Comparison of ENCODE assay signal across 11 cellular contexts in the genomic region with DNA sequence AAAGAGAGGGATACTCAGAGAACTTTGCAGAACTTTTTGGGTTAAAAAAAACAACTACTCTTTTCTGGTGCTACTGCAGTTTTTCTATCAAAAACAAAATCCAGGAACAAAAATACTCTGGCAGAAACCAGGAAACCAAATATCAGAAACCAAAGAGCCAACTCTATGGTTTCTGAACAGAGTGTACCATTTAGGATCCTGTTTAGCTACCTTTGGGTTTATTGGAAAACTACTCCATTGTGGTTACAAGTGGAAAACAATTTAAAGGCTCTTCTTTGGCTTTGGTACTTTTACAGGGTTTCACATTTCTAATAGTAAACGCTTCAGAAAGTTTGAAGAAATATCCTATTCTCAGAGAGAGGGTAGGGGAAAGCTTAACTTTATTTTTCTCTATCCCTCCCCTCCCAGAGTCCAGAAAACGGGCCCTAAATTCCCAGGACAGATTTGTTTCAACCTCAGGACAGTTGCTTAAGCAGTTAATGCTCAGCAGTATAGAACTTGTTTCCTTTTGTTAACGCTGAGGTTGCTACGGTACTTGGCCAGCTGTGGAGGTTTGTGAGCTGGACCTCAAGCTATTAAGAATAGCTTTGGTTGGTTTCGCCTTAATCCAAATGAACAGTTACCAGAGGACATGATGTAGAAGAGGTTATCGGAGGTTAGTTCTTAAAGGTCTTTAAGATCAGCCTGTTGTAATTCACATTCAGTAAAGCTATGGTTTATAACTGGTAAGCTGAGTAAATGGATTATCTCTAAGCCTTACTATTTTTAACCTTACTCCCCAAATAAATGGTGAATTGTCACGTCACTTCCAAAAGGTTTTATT. TPM values are rescaled to one million over a fixed set of nuclear protein-coding genes. Genes with fewer than 3 reads are reported as not detected.
DNase-seq lines count a peak whose midpoint lies in the region; ATAC-seq and TF ChIP-seq lines count a peak whose summit lies in the region.
"Had no signal": no experiment of that assay in that cellular context is flagged by ENCODE, and none has a peak within 500 bp of the region (broad histone marks: within the 10 kb centered on the region; RNA-seq: fewer than 3 reads in every experiment).

No MANE protein-coding gene starts in this region.

- peak overlapping the region; percentile 54 for H3K27ac Mint-ChIP-seq in osteocyte (ENCODE audit: unreplicated experiment)
- no peak overlapping the region for H3K27ac Mint-ChIP-seq in activated naive CD4-positive, alpha-beta T cell treated with anti-CD3 and anti-CD28 coated beads, Interleukin-2, amount 10 ng/mL, durations not matched to agents 7 days and 5 days

- peaks cover 7% of the 10 kb centered on the region for H3K36me3 Mint-ChIP-seq in osteocyte (ENCODE audit: unreplicated experiment)
- no peaks in the 10 kb centered on the region for H3K36me3 Mint-ChIP-seq in activated naive CD4-positive, alpha-beta T cell treated with anti-CD3 and anti-CD28 coated beads, Interleukin-2, amount 10 ng/mL, durations not matched to agents 7 days and 5 days

- peak; percentile 44 for ATAC-seq in Right ventricle myocardium inferior

- no peak overlapping the region for H3K4me3 ChIP-seq in fibroblast of pulmonary artery (replicated peaks; ENCODE audit: low read depth, low read length)

- H3K9me3 Mint-ChIP-seq in osteocyte (ENCODE audit: unreplicated experiment) = peaks cover 7% of the 10 kb centered on the region
- H3K9me3 Mint-ChIP-seq in activated naive CD4-positive, alpha-beta T cell treated with anti-CD3 and anti-CD28 coated beads, Interleukin-2, amount 10 ng/mL, durations not matched to agents 7 days and 5 days = peaks cover 6% of the 10 kb centered on the region

- TF ChIP-seq CTCF in fibroblast of pulmonary artery (IDR thresholded peaks at IDR 0.05; ENCODE audit: low read length, missing control alignments) (no peak), osteocyte (IDR thresholded peaks at IDR 0.05) (no peak)

- H3K27me3 Mint-ChIP-seq in osteocyte (ENCODE audit: unreplicated experiment) = no peaks in the 10 kb centered on the region
- no peaks in the 10 kb centered on the region for H3K27me3 Mint-ChIP-seq in activated naive CD4-positive, alpha-beta T cell treated with anti-CD3 and anti-CD28 coated beads, Interleukin-2, amount 10 ng/mL, durations not matched to agents 7 days and 5 days

- H3K4me3 Mint-ChIP-seq in osteocyte (ENCODE audit: unreplicated experiment) = no peak overlapping the region
- H3K4me3 Mint-ChIP-seq in activated naive CD4-positive, alpha-beta T cell treated with anti-CD3 and anti-CD28 coated beads, Interleukin-2, amount 10 ng/mL, durations not matched to agents 7 days and 5 days = no peak overlapping the region

- intact Hi-C loops in Right ventricle myocardium inferior (cut with DNase I) (no loop called here), cardiac septum (cut with DNase I) (no loop called here)

- CTCF ChIA-PET in activated naive CD4-positive, alpha-beta T cell treated with anti-CD3 and anti-CD28 coated beads, Interleukin-2, amount 10 ng/mL, durations not matched to agents 7 days and 5 days (lab: Charles Lee) = no interaction called here

- H3K4me1 Mint-ChIP-seq in osteocyte (ENCODE audit: unreplicated experiment) = peaks cover 52% of the 10 kb centered on the region
- no peaks in the 10 kb centered on the region for H3K4me1 Mint-ChIP-seq in activated naive CD4-positive, alpha-beta T cell treated with anti-CD3 and anti-CD28 coated beads, Interleukin-2, amount 10 ng/mL, durations not matched to agents 7 days and 5 days

- DNase-seq in Right ventricle myocardium inferior (ENCODE audit: missing footprints) (no peak), cardiac septum (ENCODE audit: low spot score) (no peak), fibroblast of pulmonary artery (ENCODE audit: low read depth) (peak; percentile 39), osteocyte (ENCODE audit: extremely low spot score, unreplicated experiment) (no peak), T-helper 9 cell (no peak), amniotic stem cell (lab: John Stamatoyannopoulos, UW) (no peak), NCI-H510A treated with DMSO at 0.1 percent for 48 hours (lab: John Stamatoyannopoulos, UW) (no peak)
- DNase-seq in activated naive CD4-positive, alpha-beta T cell treated with anti-CD3 and anti-CD28 coated beads, Interleukin-2, amount 10 ng/mL, durations not matched to agents 7 days and 5 days = no peak
- DNase-seq: activated T-cell treated with anti-CD3 and anti-CD28 coated beads for 4 hours, hippocampal formation, KBM-7 had no signal

RNA-seq across cellular contexts. Expression of a gene that starts 47.9 kb away (rescaled TPM):
- total RNA-seq in Right ventricle myocardium inferior (32.3 TPM), cardiac septum (32.1 TPM), osteocyte (60.3 and 62.9 TPM in 2 replicates)
